In the genomic region with DNA sequence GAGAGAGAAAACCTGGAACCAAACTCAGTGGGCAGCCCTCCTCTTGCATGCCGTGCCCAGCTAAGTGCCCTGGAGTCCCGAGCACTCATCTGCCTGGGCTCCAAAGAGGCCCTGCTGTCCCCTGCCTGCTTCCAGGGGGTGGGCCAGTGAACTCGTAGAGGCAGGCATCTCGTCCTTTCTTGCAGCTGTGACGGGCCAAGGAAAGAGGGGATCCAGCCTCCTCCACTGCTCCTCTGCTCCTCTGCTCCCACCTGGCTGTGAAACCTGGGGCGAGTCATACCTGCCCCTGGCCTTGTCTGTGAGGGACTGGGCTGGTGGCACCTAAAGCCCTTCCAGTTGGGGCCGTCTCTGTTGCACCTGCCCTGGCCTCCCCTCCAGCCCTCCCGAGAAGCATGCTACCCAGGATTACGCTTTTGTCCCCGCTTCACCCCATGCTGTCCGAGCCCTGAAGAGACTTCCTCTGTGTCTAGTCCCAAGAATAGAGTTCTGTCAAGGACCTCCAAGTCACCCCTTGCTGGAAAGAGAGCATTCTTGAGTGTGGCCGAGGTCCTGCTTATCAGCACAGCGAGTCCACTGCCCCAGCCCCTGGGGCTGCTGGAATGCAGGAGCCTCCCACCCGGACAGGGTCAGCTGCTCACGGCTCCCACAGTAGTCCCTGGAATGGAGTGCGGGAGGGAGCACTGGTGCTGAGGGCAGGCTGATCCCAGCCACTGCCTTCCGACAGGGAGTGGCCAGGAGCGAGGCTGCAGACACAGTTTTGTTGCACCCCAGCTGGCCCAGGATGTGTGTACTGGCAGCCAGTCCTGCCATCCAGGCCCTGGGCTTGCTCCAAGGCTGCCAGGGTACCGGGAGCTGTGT, we compare ENCODE assay signal across 17 cellular contexts. TPM values are rescaled to one million over a fixed set of nuclear protein-coding genes. Genes with fewer than 3 reads are reported as not detected.
DNase-seq lines count a peak whose midpoint lies in the region; ATAC-seq and TF ChIP-seq lines count a peak whose summit lies in the region.
"Had no signal": no experiment of that assay in that cellular context is flagged by ENCODE, and none has a peak within 500 bp of the region (broad histone marks: within the 10 kb centered on the region; RNA-seq: fewer than 3 reads in every experiment).

No MANE protein-coding gene starts in this region.

- H3F3A ChIP-seq in smooth muscle cell (ENCODE audit: low read depth), result no peaks in the 10 kb centered on the region

- H3K4me3 ChIP-seq in WERI-Rb-1 (ENCODE audit: low read depth, low read length) (no peak overlapping the region), heart left ventricle (no peak overlapping the region), smooth muscle cell (no peak overlapping the region)
- H3K4me3 ChIP-seq: Peyer's patch, uterus had no signal

- no peaks in the 10 kb centered on the region for H3K9me3 Mint-ChIP-seq in type B pancreatic cell
- H3K9me3 Mint-ChIP-seq in stimulated activated naive CD8-positive, alpha-beta T cell treated with anti-CD3 and anti-CD28 coated beads, Interleukin-15, amount 100 ng/mL, for 72 hours, result no peaks in the 10 kb centered on the region
- H3K9me3 Mint-ChIP-seq: activated CD8-positive, alpha-beta T cell treated with anti-CD3 and anti-CD28 coated beads for 36 hours; stimulated activated effector memory CD8-positive, alpha-beta T cell treated with anti-CD3 and anti-CD28 coated beads, Interleukin-12 subunit alpha, Interleukin-12 subunit beta, amount 100 ng/mL, for 72 hours had no signal

- H2AFZ ChIP-seq in smooth muscle cell (ENCODE audit: low read depth), result no peak overlapping the region

- peak; percentile 68 for DNase-seq in WERI-Rb-1
- peak in 4 of 5 donors; percentile 33 to 67 (median 46) for DNase-seq in heart left ventricle
- peak; percentile 10 for DNase-seq in medulla oblongata (ENCODE audit: extremely low spot score)
- DNase-seq in smooth muscle cell (lab: John Stamatoyannopoulos, UW; ENCODE audit: unreplicated experiment), result no peak
- DNase-seq in NCI-H748 treated with DMSO at 0.1 percent for 48 hours (lab: John Stamatoyannopoulos, UW), result no peak
- no peak for DNase-seq in type B pancreatic cell (ENCODE audit: extremely low spot score, unreplicated experiment)
- no peak for DNase-seq in stimulated activated naive CD8-positive, alpha-beta T cell treated with anti-CD3 and anti-CD28 coated beads, Interleukin-15, amount 100 ng/mL, for 72 hours
- no peak for DNase-seq in RKO (ENCODE audit: low spot score)
- DNase-seq: activated CD8-positive, alpha-beta T cell treated with anti-CD3 and anti-CD28 coated beads for 36 hours; activated effector memory CD4-positive, alpha-beta T cell treated with anti-CD3 and anti-CD28 coated beads, Interleukin-2, amount 50 U/mL, for 16 hours; COR-L47; dermis blood vessel endothelial cell; MV-4-11; Peyer's patch; SW 1271; uterus had no signal

- no peaks in the 10 kb centered on the region for H3K9me3 ChIP-seq in WERI-Rb-1 (ENCODE audit: severe bottlenecking)
- no peaks in the 10 kb centered on the region for H3K9me3 ChIP-seq in heart left ventricle
- H3K9me3 ChIP-seq in smooth muscle cell (replicated peaks; ENCODE audit: low read depth), result no peaks in the 10 kb centered on the region
- H3K9me3 ChIP-seq: Peyer's patch, uterus had no signal

- peaks cover 0 to 49% (median 17%) of the 10 kb centered on the region in 12 donors for H3K4me1 ChIP-seq in heart left ventricle
- peaks cover 18% of the 10 kb centered on the region for H3K4me1 ChIP-seq in smooth muscle cell (ENCODE audit: low read depth)
- H3K4me1 ChIP-seq: Peyer's patch, uterus had no signal

- TF ChIP-seq CTCF in WERI-Rb-1 (IDR thresholded peaks at IDR 0.05; ENCODE audit: low read depth, low read length) (0 out of 2 replicates have a peak, but pooled peaks have one; percentile 4), heart left ventricle (IDR thresholded peaks at IDR 0.05) (no peak), smooth muscle cell (IDR thresholded peaks at IDR 0.05; ENCODE audit: borderline replicate concordance, insufficient read depth, poor library complexity, severe bottlenecking) (no peak), type B pancreatic cell (conservative IDR thresholded peaks at IDR 0.05) (no peak)

- H3K27ac ChIP-seq in WERI-Rb-1, result peak overlapping the region; percentile 50
- H3K27ac ChIP-seq in heart left ventricle, result peak overlapping the region in 5 of 12 donors; percentile 5 to 57 (median 28)
- no peak overlapping the region for H3K27ac ChIP-seq in smooth muscle cell (ENCODE audit: low read depth)
- H3K27ac ChIP-seq: Peyer's patch, uterus had no signal

- H3K4me1 Mint-ChIP-seq in type B pancreatic cell (ENCODE audit: unreplicated experiment), result peaks cover 41% of the 10 kb centered on the region
- no peaks in the 10 kb centered on the region for H3K4me1 Mint-ChIP-seq in stimulated activated naive CD8-positive, alpha-beta T cell treated with anti-CD3 and anti-CD28 coated beads, Interleukin-15, amount 100 ng/mL, for 72 hours
- H3K4me1 Mint-ChIP-seq: stimulated activated effector memory CD8-positive, alpha-beta T cell treated with anti-CD3 and anti-CD28 coated beads, Interleukin-12 subunit alpha, Interleukin-12 subunit beta, amount 100 ng/mL, for 72 hours had no signal

- H3K4me3 Mint-ChIP-seq in type B pancreatic cell, result no peak overlapping the region
- H3K4me3 Mint-ChIP-seq in stimulated activated naive CD8-positive, alpha-beta T cell treated with anti-CD3 and anti-CD28 coated beads, Interleukin-15, amount 100 ng/mL, for 72 hours, result no peak overlapping the region
- H3K4me3 Mint-ChIP-seq: activated CD8-positive, alpha-beta T cell treated with anti-CD3 and anti-CD28 coated beads for 36 hours; stimulated activated effector memory CD8-positive, alpha-beta T cell treated with anti-CD3 and anti-CD28 coated beads, Interleukin-12 subunit alpha, Interleukin-12 subunit beta, amount 100 ng/mL, for 72 hours had no signal

- H3K27ac Mint-ChIP-seq in type B pancreatic cell, result no peak overlapping the region
- H3K27ac Mint-ChIP-seq in stimulated activated naive CD8-positive, alpha-beta T cell treated with anti-CD3 and anti-CD28 coated beads, Interleukin-15, amount 100 ng/mL, for 72 hours, result peak overlapping the region in 1 of 2 donors; percentile 23
- H3K27ac Mint-ChIP-seq: activated CD8-positive, alpha-beta T cell treated with anti-CD3 and anti-CD28 coated beads for 36 hours; stimulated activated effector memory CD8-positive, alpha-beta T cell treated with anti-CD3 and anti-CD28 coated beads, Interleukin-12 subunit alpha, Interleukin-12 subunit beta, amount 100 ng/mL, for 72 hours had no signal

- no peak overlapping the region for H3K9ac ChIP-seq in smooth muscle cell (ENCODE audit: low read depth)

- H3K4me2 ChIP-seq in smooth muscle cell, result peak overlapping the region; percentile 46

- H3K27me3 Mint-ChIP-seq in type B pancreatic cell, result no peaks in the 10 kb centered on the region
- no peaks in the 10 kb centered on the region for H3K27me3 Mint-ChIP-seq in stimulated activated naive CD8-positive, alpha-beta T cell treated with anti-CD3 and anti-CD28 coated beads, Interleukin-15, amount 100 ng/mL, for 72 hours
- H3K27me3 Mint-ChIP-seq: activated CD8-positive, alpha-beta T cell treated with anti-CD3 and anti-CD28 coated beads for 36 hours had no signal

- 23 to 34% (median 29%) methylated on average over 11 to 19 of the region's 19 CpGs for WGBS in heart left ventricle, 4 donors
- whole genome bisulfite sequencing in smooth muscle cell (ENCODE audit: low lambda C conversion rate), result 52% methylated on average over 19 of the region's 19 CpGs

- H3K27me3 ChIP-seq in WERI-Rb-1 (ENCODE audit: insufficient read depth, low read depth, severe bottlenecking), result no peaks in the 10 kb centered on the region
- no peaks in the 10 kb centered on the region for H3K27me3 ChIP-seq in heart left ventricle
- H3K27me3 ChIP-seq in smooth muscle cell (ENCODE audit: low read depth), result no peaks in the 10 kb centered on the region
- H3K27me3 ChIP-seq: Peyer's patch, uterus had no signal

- no peak for TF ChIP-seq POLR2A in heart left ventricle (IDR thresholded peaks at IDR 0.05)

- no peaks in the 10 kb centered on the region for H3K79me2 ChIP-seq in smooth muscle cell (ENCODE audit: low read depth)

- H3K36me3 Mint-ChIP-seq in type B pancreatic cell, result no peaks in the 10 kb centered on the region
- H3K36me3 Mint-ChIP-seq: stimulated activated effector memory CD8-positive, alpha-beta T cell treated with anti-CD3 and anti-CD28 coated beads, Interleukin-12 subunit alpha, Interleukin-12 subunit beta, amount 100 ng/mL, for 72 hours had no signal

- H3K36me3 ChIP-seq in WERI-Rb-1 (peaks cover 21% of the 10 kb centered on the region), heart left ventricle (no peaks in the 10 kb centered on the region), smooth muscle cell (ENCODE audit: low read depth) (no peaks in the 10 kb centered on the region)
- H3K36me3 ChIP-seq: Peyer's patch, uterus had no signal

- H4K20me1 ChIP-seq in smooth muscle cell (ENCODE audit: low read depth), result no peaks in the 10 kb centered on the region

- peak; percentile 56 to 76 (median 62) for ATAC-seq in heart left ventricle
- no peak for ATAC-seq in stimulated activated naive CD8-positive, alpha-beta T cell treated with anti-CD3 and anti-CD28 coated beads, Interleukin-15, amount 100 ng/mL, for 72 hours
- ATAC-seq: activated CD8-positive, alpha-beta T cell treated with anti-CD3 and anti-CD28 coated beads for 36 hours; stimulated activated effector memory CD8-positive, alpha-beta T cell treated with anti-CD3 and anti-CD28 coated beads, Interleukin-12 subunit alpha, Interleukin-12 subunit beta, amount 100 ng/mL, for 72 hours had no signal

- intact Hi-C loops in heart left ventricle (cut with DNase I), result no loop called here

RNA-seq across cellular contexts. Expression of a gene that starts 14.3 kb away (rescaled TPM):
- total RNA-seq in heart left ventricle (10 to 100 TPM in 1 of 9 donors, 1 to 10 TPM in 6, under 1 TPM in 2; 0.61 to 12.2 (median 2.1) TPM), smooth muscle cell (1.1 and 3.0 TPM in 2 replicates), type B pancreatic cell (ENCODE audit: low replicate concordance) (2.7 and 7.7 TPM in 2 replicates)
- polyA plus RNA-seq in heart left ventricle (1 to 10 TPM; 1.9 to 3.7 TPM), smooth muscle cell (4.9 and 7.5 TPM in 2 replicates)
- total RNA-seq: activated CD8-positive, alpha-beta T cell treated with anti-CD3 and anti-CD28 coated beads for 36 hours had no signal

RNA-seq across cellular contexts. Expression of a gene that starts 57.2 kb away (rescaled TPM):
- 10 to 100 TPM; 17.2 to 70.5 (median 27.2) TPM for total RNA-seq in heart left ventricle
- polyA plus RNA-seq in heart left ventricle, result 10 to 100 TPM; 14.4 to 28.3 TPM
- total RNA-seq in smooth muscle cell, result 15.1 and 19.2 TPM in 2 replicates
- polyA plus RNA-seq in smooth muscle cell, result 16.9 and 17.9 TPM in 2 replicates
- 28.5 and 31.6 TPM in 2 replicates for total RNA-seq in type B pancreatic cell (ENCODE audit: low replicate concordance)

Comparison
In these comparisons a context has a peak if more than half of its experiments do, and no peak if none do; other contexts are left out.
1. DNase-seq: peak in WERI-Rb-1 (single experiment), heart left ventricle (4 of 5) and medulla oblongata (single experiment); none in smooth muscle cell (single experiment), NCI-H748 treated with DMSO at 0.1 percent for 48 hours (single experiment), type B pancreatic cell (single experiment), stimulated activated naive CD8-positive, alpha-beta T cell treated with anti-CD3 and anti-CD28 coated beads, Interleukin-15, amount 100 ng/mL, for 72 hours (0 of 2) and RKO (single experiment).